ENCODE assay signal across 1 cellular context in genomic region chr17:1597861-1598342, GRCh38.
TF ChIP-seq lines count a peak whose summit lies in the region.

No MANE protein-coding gene starts in this region.

TF ChIP-seq in HepG2, 621 proteins besides CTCF, POLR2A, EP300 and RAD21 (continued from another document and continues in another):
- TF ChIP-seq, protein P1, sequence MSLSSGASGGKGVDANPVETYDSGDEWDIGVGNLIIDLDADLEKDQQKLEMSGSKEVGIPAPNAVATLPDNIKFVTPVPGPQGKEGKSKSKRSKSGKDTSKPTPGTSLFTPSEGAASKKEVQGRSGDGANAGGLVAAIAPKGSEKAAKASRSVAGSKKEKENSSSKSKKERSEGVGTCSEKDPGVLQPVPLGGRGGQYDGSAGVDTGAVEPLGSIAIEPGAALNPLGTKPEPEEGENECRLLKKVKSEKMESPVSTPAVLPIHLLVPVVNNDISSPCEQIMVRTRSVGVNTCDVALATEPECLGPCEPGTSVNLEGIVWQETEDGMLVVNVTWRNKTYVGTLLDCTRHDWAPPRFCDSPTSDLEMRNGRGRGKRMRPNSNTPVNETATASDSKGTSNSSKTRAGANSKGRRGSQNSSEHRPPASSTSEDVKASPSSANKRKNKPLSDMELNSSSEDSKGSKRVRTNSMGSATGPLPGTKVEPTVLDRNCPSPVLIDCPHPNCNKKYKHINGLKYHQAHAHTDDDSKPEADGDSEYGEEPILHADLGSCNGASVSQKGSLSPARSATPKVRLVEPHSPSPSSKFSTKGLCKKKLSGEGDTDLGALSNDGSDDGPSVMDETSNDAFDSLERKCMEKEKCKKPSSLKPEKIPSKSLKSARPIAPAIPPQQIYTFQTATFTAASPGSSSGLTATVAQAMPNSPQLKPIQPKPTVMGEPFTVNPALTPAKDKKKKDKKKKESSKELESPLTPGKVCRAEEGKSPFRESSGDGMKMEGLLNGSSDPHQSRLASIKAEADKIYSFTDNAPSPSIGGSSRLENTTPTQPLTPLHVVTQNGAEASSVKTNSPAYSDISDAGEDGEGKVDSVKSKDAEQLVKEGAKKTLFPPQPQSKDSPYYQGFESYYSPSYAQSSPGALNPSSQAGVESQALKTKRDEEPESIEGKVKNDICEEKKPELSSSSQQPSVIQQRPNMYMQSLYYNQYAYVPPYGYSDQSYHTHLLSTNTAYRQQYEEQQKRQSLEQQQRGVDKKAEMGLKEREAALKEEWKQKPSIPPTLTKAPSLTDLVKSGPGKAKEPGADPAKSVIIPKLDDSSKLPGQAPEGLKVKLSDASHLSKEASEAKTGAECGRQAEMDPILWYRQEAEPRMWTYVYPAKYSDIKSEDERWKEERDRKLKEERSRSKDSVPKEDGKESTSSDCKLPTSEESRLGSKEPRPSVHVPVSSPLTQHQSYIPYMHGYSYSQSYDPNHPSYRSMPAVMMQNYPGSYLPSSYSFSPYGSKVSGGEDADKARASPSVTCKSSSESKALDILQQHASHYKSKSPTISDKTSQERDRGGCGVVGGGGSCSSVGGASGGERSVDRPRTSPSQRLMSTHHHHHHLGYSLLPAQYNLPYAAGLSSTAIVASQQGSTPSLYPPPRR (CRISPR knock-in tag; IDR thresholded peaks at IDR 0.05; ENCODE audit: borderline replicate concordance), result peak; percentile 64; the same call in 1 of the 2 replicates
- TF ChIP-seq ZEB1 (IDR thresholded peaks at IDR 0.05; ENCODE audit: insufficient replicate concordance, low read depth) (peak; percentile 99), CREM (IDR thresholded peaks at IDR 0.05) (peak; percentile 46; the same call in 1 of the 2 replicates), CREM (CRISPR knock-in tag; IDR thresholded peaks at IDR 0.05) (no peak), MEF2D (CRISPR knock-in tag; IDR thresholded peaks at IDR 0.05) (peak; percentile 56; the same call in 1 of the 2 replicates), CREB1 (IDR thresholded peaks at IDR 0.05) (no peak), CREB1 (CRISPR knock-in tag; IDR thresholded peaks at IDR 0.05) (no peak; the same call in 1 of the 2 replicates), ELK4 (CRISPR knock-in tag; IDR thresholded peaks at IDR 0.05; ENCODE audit: borderline replicate concordance) (no peak), TMF1 (CRISPR knock-in tag; IDR thresholded peaks at IDR 0.05; ENCODE audit: low read depth) (no peak), MXI1 (IDR thresholded peaks at IDR 0.05; ENCODE audit: borderline replicate concordance, low read depth, low read length) (0 out of 3 replicates have a peak, but pooled peaks have one; percentile 21), ZNF562 (CRISPR knock-in tag; IDR thresholded peaks at IDR 0.05; ENCODE audit: borderline replicate concordance) (no peak), ZNF607 (CRISPR knock-in tag; IDR thresholded peaks at IDR 0.05; ENCODE audit: borderline replicate concordance) (peak; percentile 47; the same call in 1 of the 2 replicates), MBNL3 (CRISPR knock-in tag; conservative IDR thresholded peaks at IDR 0.05) (no peak), PATZ1 (CRISPR knock-in tag; IDR thresholded peaks at IDR 0.05) (peak; percentile 91), ZNF383 (CRISPR knock-in tag; IDR thresholded peaks at IDR 0.05; ENCODE audit: borderline replicate concordance) (no peak), KDM3A (CRISPR knock-in tag; IDR thresholded peaks at IDR 0.05; ENCODE audit: low read depth) (0 out of 2 replicates have a peak, but pooled peaks have one; percentile 34), FOXP4 (CRISPR knock-in tag; IDR thresholded peaks at IDR 0.05) (peak; percentile 75), MTERF4 (CRISPR knock-in tag; IDR thresholded peaks at IDR 0.05) (no peak; the same call in 1 of the 2 replicates), MIER2 (CRISPR knock-in tag; IDR thresholded peaks at IDR 0.05) (peak; percentile 17; the same call in 1 of the 2 replicates), ZNF639 (CRISPR knock-in tag; conservative IDR thresholded peaks at IDR 0.05) (0 out of 2 replicates have a peak, but pooled peaks have one; percentile 39), ZNF75D (CRISPR knock-in tag; IDR thresholded peaks at IDR 0.05; ENCODE audit: borderline replicate concordance) (no peak), MNT (IDR thresholded peaks at IDR 0.05) (no peak), ZNF792 (CRISPR knock-in tag; IDR thresholded peaks at IDR 0.05) (peak; percentile 52; the same call in 1 of the 2 replicates), ZNF740 (CRISPR knock-in tag; IDR thresholded peaks at IDR 0.05) (no peak), NR2C2 (CRISPR knock-in tag; IDR thresholded peaks at IDR 0.05; ENCODE audit: borderline replicate concordance) (no peak), ZNF121 (CRISPR knock-in tag; IDR thresholded peaks at IDR 0.05) (0 out of 2 replicates have a peak, but pooled peaks have one; percentile 39), HIC2 (CRISPR knock-in tag; IDR thresholded peaks at IDR 0.05; ENCODE audit: low read depth) (peak; percentile 86), ZBTB7B (CRISPR knock-in tag; IDR thresholded peaks at IDR 0.05) (peak; percentile 66; the same call in 1 of the 2 replicates), HNRNPUL1 (IDR thresholded peaks at IDR 0.05; ENCODE audit: low read depth, low read length) (no peak)
- TF ChIP-seq, protein P2, sequence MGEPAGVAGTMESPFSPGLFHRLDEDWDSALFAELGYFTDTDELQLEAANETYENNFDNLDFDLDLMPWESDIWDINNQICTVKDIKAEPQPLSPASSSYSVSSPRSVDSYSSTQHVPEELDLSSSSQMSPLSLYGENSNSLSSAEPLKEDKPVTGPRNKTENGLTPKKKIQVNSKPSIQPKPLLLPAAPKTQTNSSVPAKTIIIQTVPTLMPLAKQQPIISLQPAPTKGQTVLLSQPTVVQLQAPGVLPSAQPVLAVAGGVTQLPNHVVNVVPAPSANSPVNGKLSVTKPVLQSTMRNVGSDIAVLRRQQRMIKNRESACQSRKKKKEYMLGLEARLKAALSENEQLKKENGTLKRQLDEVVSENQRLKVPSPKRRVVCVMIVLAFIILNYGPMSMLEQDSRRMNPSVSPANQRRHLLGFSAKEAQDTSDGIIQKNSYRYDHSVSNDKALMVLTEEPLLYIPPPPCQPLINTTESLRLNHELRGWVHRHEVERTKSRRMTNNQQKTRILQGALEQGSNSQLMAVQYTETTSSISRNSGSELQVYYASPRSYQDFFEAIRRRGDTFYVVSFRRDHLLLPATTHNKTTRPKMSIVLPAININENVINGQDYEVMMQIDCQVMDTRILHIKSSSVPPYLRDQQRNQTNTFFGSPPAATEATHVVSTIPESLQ (CRISPR knock-in tag; conservative IDR thresholded peaks at IDR 0.05), result no peak
- TF ChIP-seq, protein P3, sequence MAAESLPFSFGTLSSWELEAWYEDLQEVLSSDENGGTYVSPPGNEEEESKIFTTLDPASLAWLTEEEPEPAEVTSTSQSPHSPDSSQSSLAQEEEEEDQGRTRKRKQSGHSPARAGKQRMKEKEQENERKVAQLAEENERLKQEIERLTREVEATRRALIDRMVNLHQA (CRISPR knock-in tag; IDR thresholded peaks at IDR 0.05), result no peak
- TF ChIP-seq, protein P4, sequence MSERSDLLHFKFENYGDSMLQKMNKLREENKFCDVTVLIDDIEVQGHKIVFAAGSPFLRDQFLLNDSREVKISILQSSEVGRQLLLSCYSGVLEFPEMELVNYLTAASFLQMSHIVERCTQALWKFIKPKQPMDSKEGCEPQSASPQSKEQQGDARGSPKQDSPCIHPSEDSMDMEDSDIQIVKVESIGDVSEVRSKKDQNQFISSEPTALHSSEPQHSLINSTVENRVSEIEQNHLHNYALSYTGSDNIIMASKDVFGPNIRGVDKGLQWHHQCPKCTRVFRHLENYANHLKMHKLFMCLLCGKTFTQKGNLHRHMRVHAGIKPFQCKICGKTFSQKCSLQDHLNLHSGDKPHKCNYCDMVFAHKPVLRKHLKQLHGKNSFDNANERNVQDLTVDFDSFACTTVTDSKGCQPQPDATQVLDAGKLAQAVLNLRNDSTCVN (CRISPR knock-in tag; IDR thresholded peaks at IDR 0.05; ENCODE audit: borderline replicate concordance), result no peak
- TF ChIP-seq, protein P5, sequence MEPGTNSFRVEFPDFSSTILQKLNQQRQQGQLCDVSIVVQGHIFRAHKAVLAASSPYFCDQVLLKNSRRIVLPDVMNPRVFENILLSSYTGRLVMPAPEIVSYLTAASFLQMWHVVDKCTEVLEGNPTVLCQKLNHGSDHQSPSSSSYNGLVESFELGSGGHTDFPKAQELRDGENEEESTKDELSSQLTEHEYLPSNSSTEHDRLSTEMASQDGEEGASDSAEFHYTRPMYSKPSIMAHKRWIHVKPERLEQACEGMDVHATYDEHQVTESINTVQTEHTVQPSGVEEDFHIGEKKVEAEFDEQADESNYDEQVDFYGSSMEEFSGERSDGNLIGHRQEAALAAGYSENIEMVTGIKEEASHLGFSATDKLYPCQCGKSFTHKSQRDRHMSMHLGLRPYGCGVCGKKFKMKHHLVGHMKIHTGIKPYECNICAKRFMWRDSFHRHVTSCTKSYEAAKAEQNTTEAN (CRISPR knock-in tag; conservative IDR thresholded peaks at IDR 0.05), result peak; percentile 63; the same call in 1 of the 2 replicates
